In the genomic region with DNA sequence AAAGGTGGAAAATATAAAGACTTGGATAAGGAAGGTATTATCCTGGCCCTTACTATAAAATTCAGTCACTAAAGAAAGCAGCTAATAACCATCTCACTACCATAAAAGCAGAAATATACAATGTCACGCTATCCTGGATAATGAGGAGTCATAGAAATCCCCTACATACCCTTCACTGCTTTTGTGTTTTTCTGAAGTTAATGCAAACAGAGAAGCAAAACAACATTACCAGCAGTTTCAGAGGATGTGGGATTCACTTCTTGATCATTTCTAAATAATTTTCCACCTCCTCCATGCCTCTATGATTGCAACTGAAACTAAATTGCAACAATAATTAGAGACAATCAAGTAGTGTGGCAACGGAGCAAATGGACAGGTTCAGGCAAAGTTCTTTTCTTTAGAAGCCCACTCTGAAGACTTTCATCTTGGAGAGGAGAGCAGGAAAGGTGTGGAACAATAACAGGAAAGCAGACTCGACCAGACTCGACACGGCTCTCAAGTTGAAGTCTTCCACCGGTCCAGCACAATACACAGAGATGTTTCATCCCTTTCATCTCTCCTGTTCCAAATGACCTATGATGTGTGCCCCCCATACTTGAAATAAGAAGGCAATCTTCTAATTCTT, we compare ENCODE assay signal across 9 cellular contexts. TPM values are rescaled to one million over a fixed set of nuclear protein-coding genes. Genes with fewer than 3 reads are reported as not detected.
A peak's percentile ranks its signal among the peaks of the same experiment; 100 is the strongest.
DNase-seq lines count a peak whose midpoint lies in the region; ATAC-seq and TF ChIP-seq lines count a peak whose summit lies in the region.
"Had no signal": no experiment of that assay in that cellular context is flagged by ENCODE, and none has a peak within 500 bp of the region (broad histone marks: within the 10 kb centered on the region; RNA-seq: fewer than 3 reads in every experiment).

No MANE protein-coding gene starts in this region.

- H2AFZ ChIP-seq in GM23338 = no peak overlapping the region

- H3F3A ChIP-seq in DOHH2 (ENCODE audit: control insufficient read depth, insufficient read depth) (peaks cover 7% of the 10 kb centered on the region), GM23338 (replicated peaks; ENCODE audit: low read depth) (no peaks in the 10 kb centered on the region)

- TF ChIP-seq CTCF in DOHH2 (IDR thresholded peaks at IDR 0.05; ENCODE audit: low read depth, low read length, poor library complexity, severe bottlenecking) (no peak), GM23338 (conservative IDR thresholded peaks at IDR 0.05; ENCODE audit: low read depth in 2 of 2) (no peak), neutrophil (IDR thresholded peaks at IDR 0.05) (no peak), progenitor cell of endocrine pancreas (IDR thresholded peaks at IDR 0.05; ENCODE audit: unreplicated experiment) (no peak)

- no peaks in the 10 kb centered on the region for H3K9me2 ChIP-seq in DOHH2 (replicated peaks; ENCODE audit: control insufficient read depth, low read length)
- no peaks in the 10 kb centered on the region for H3K9me2 ChIP-seq in GM23338 (ENCODE audit: insufficient read depth)

- peaks cover 77% of the 10 kb centered on the region for H3K4me1 ChIP-seq in DOHH2 (ENCODE audit: control insufficient read depth, low read length)
- H3K4me1 ChIP-seq in GM23338 (ENCODE audit: insufficient read depth) = no peaks in the 10 kb centered on the region; the same call in 1 of the 2 replicates
- peaks cover 35 to 56% of the 10 kb centered on the region in 2 experiments for H3K4me1 ChIP-seq in neutrophil (ENCODE audit: control insufficient read depth in 1 of 2, insufficient read depth in 1 of 2, low read depth in 1 of 2, low read length in 1 of 2)

- H3K27ac ChIP-seq in DOHH2 (ENCODE audit: low read depth, low read length) = peak overlapping the region; percentile 11; the same call in 1 of the 2 replicates
- 0 out of 2 replicates have a peak overlapping the region, but pooled peaks have one; percentile 32 for H3K27ac ChIP-seq in GM23338 (ENCODE audit: low read depth)
- H3K27ac ChIP-seq in neutrophil = peak overlapping the region; percentile 56

- intact Hi-C loops in activated T-helper 2 cell treated with anti-CD3 and anti-CD28 coated beads, Interferon-gamma antibody, Interleukin-2, Interleukin-4, amounts not matched to agents 10 μg/mL and 5 μg/mL and 100 μg/mL, durations not matched to agents 14 hours and 24 hours and 36 hours (cut with micrococcal nuclease) = loop anchor here (5.0 kb wide), 1 partner anchor 1440 kb away; no protein-coding TSS in a partner anchor

- H3K36me3 Mint-ChIP-seq in GM23338 (ENCODE audit: low read depth) (no peaks in the 10 kb centered on the region), progenitor cell of endocrine pancreas (ENCODE audit: insufficient read depth) (no peaks in the 10 kb centered on the region)
- H3K36me3 Mint-ChIP-seq in activated T-helper 2 cell treated with anti-CD3 and anti-CD28 coated beads, Interferon-gamma antibody, Interleukin-2, Interleukin-4, amounts not matched to agents 10 μg/mL and 5 μg/mL and 100 μg/mL, durations not matched to agents 14 hours and 24 hours and 36 hours (ENCODE audit: low read depth) = peaks cover 13% of the 10 kb centered on the region

- H3K27ac Mint-ChIP-seq in GM23338 (no peak overlapping the region), progenitor cell of endocrine pancreas (no peak overlapping the region)
- H3K27ac Mint-ChIP-seq in activated T-helper 2 cell treated with anti-CD3 and anti-CD28 coated beads, Interferon-gamma antibody, Interleukin-2, Interleukin-4, amounts not matched to agents 10 μg/mL and 5 μg/mL and 100 μg/mL, durations not matched to agents 14 hours and 24 hours and 36 hours = peak overlapping the region; percentile 91

- H3K4me3 ChIP-seq in DOHH2 (ENCODE audit: low read length) (0 out of 2 replicates have a peak overlapping the region, but pooled peaks have one; percentile 29), GM23338 (no peak overlapping the region), neutrophil (ENCODE audit: low read depth in 1 of 2, low read length in 1 of 2) (no peak overlapping the region)
- H3K4me3 ChIP-seq: K562 had no signal

- H3K4me1 Mint-ChIP-seq in GM23338 (peaks cover 13% of the 10 kb centered on the region), progenitor cell of endocrine pancreas (ENCODE audit: low read depth) (peaks cover 7% of the 10 kb centered on the region)
- peaks cover 39% of the 10 kb centered on the region for H3K4me1 Mint-ChIP-seq in activated T-helper 2 cell treated with anti-CD3 and anti-CD28 coated beads, Interferon-gamma antibody, Interleukin-2, Interleukin-4, amounts not matched to agents 10 μg/mL and 5 μg/mL and 100 μg/mL, durations not matched to agents 14 hours and 24 hours and 36 hours (ENCODE audit: low read depth)

- ATAC-seq in GM23338 (no peak), GM18511 (IDR thresholded peaks at IDR 0.05; ENCODE audit: unreplicated experiment) (no peak)
- ATAC-seq: K562 had no signal

- peaks cover 96% of the 10 kb centered on the region for H3K79me2 ChIP-seq in DOHH2 (ENCODE audit: control insufficient read depth, low read length)
- H3K79me2 ChIP-seq in GM23338 (replicated peaks; ENCODE audit: insufficient read depth) = peaks cover 20% of the 10 kb centered on the region

- H3K36me3 ChIP-seq in DOHH2 (ENCODE audit: control insufficient read depth, low read length) = peaks cover 7% of the 10 kb centered on the region; the same call in 1 of the 2 replicates
- no peaks in the 10 kb centered on the region for H3K36me3 ChIP-seq in GM23338 (ENCODE audit: insufficient read depth)
- no peaks in the 10 kb centered on the region for H3K36me3 ChIP-seq in neutrophil

- H3K9me3 ChIP-seq in DOHH2 (ENCODE audit: control insufficient read depth, insufficient read depth, low read length) (no peaks in the 10 kb centered on the region), neutrophil (no peaks in the 10 kb centered on the region)

- in situ Hi-C loops in ACHN (cut with HindIII; ENCODE audit: low pct_ligation_motif_present, low pct_unique_long_range_greater_than_20kb, low sequenced_read_pairs) = no loop called here

- no peak for DNase-seq in GM23338 (ENCODE audit: low spot score)
- no peak for DNase-seq in activated T-helper 2 cell treated with anti-CD3 and anti-CD28 coated beads, Interferon-gamma antibody, Interleukin-2, Interleukin-4, amounts not matched to agents 10 μg/mL and 5 μg/mL and 100 μg/mL, durations not matched to agents 14 hours and 24 hours and 36 hours (ENCODE audit: low spot score)
- no peak for DNase-seq in progenitor cell of endocrine pancreas (ENCODE audit: low spot score, unreplicated experiment)
- DNase-seq in ACHN = no peak
- DNase-seq: aorta had no signal

- H4K20me1 ChIP-seq in DOHH2 (ENCODE audit: control insufficient read depth, insufficient read depth, low read depth, low read length) (peaks cover 14% of the 10 kb centered on the region; the same call in 1 of the 2 replicates), GM23338 (replicated peaks; ENCODE audit: insufficient read depth) (peaks cover 20% of the 10 kb centered on the region)

- H3K9me3 Mint-ChIP-seq in GM23338 (no peaks in the 10 kb centered on the region), progenitor cell of endocrine pancreas (ENCODE audit: low read depth) (no peaks in the 10 kb centered on the region)
- no peaks in the 10 kb centered on the region for H3K9me3 Mint-ChIP-seq in activated T-helper 2 cell treated with anti-CD3 and anti-CD28 coated beads, Interferon-gamma antibody, Interleukin-2, Interleukin-4, amounts not matched to agents 10 μg/mL and 5 μg/mL and 100 μg/mL, durations not matched to agents 14 hours and 24 hours and 36 hours

- H3K4me2 ChIP-seq in DOHH2 (ENCODE audit: low read length) (peak overlapping the region; percentile 29), GM23338 (no peak overlapping the region)

- H3K27me3 ChIP-seq in DOHH2 (ENCODE audit: control insufficient read depth, low read length) (no peaks in the 10 kb centered on the region), GM23338 (ENCODE audit: insufficient read depth) (no peaks in the 10 kb centered on the region), neutrophil (no peaks in the 10 kb centered on the region)

- H3K27me3 Mint-ChIP-seq in GM23338 (ENCODE audit: insufficient read depth, low read depth, poor library complexity) = no peaks in the 10 kb centered on the region
- no peaks in the 10 kb centered on the region for H3K27me3 Mint-ChIP-seq in activated T-helper 2 cell treated with anti-CD3 and anti-CD28 coated beads, Interferon-gamma antibody, Interleukin-2, Interleukin-4, amounts not matched to agents 10 μg/mL and 5 μg/mL and 100 μg/mL, durations not matched to agents 14 hours and 24 hours and 36 hours (ENCODE audit: low read depth)
- no peaks in the 10 kb centered on the region for H3K27me3 Mint-ChIP-seq in progenitor cell of endocrine pancreas

- no peak overlapping the region for H3K4me3 Mint-ChIP-seq in GM23338
- H3K4me3 Mint-ChIP-seq in activated T-helper 2 cell treated with anti-CD3 and anti-CD28 coated beads, Interferon-gamma antibody, Interleukin-2, Interleukin-4, amounts not matched to agents 10 μg/mL and 5 μg/mL and 100 μg/mL, durations not matched to agents 14 hours and 24 hours and 36 hours (ENCODE audit: low read depth) = peak overlapping the region; percentile 68
- H3K4me3 Mint-ChIP-seq in progenitor cell of endocrine pancreas (ENCODE audit: low read depth) = no peak overlapping the region

TF ChIP-seq in GM23338, 12 proteins besides CTCF, POLR2A, EP300 and RAD21 (continues in another document):
- TF ChIP-seq EZH2phosphoT487 (IDR thresholded peaks at IDR 0.05; ENCODE audit: unreplicated experiment) = no peak
- no peak for TF ChIP-seq EZH2 (IDR thresholded peaks at IDR 0.05; ENCODE audit: low read depth, unreplicated experiment)
- no peak for TF ChIP-seq POLR2AphosphoS5 (IDR thresholded peaks at IDR 0.05; ENCODE audit: low read depth)

RNA-seq across cellular contexts. Expression of gene CYTH1, which starts 10.2 kb away (rescaled TPM):
- total RNA-seq in GM23338 (2014; rRNA removed; shearing (Covaris generic)) = 14.5 and 21.2 TPM in 2 replicates
- polyA plus RNA-seq in GM23338 (2016; fragmentation: Nextera tagmentation; extraction: Ambion mirVana) = 12.2 and 13.8 TPM in 2 replicates
- 83.5 and 95.7 TPM in 2 replicates for total RNA-seq in activated T-helper 2 cell treated with anti-CD3 and anti-CD28 coated beads, Interferon-gamma antibody, Interleukin-2, Interleukin-4, amounts not matched to agents 10 μg/mL and 5 μg/mL and 100 μg/mL, durations not matched to agents 14 hours and 24 hours and 36 hours
- 30.1 and 33.3 TPM in 2 replicates for total RNA-seq in progenitor cell of endocrine pancreas
